Comparison of ENCODE assay signal across 2 cellular contexts in genomic region chr16:89920723-89921122, GRCh38.
TF ChIP-seq lines count a peak whose summit lies in the region.

No MANE protein-coding gene starts in this region.

TF ChIP-seq in SK-N-SH, 30 proteins besides CTCF, POLR2A, EP300 and RAD21 (continued from another document):
- TF ChIP-seq PBX3 (IDR thresholded peaks at IDR 0.05) (no peak), GATA2 (CRISPR knock-in tag; IDR thresholded peaks at IDR 0.05) (no peak), YY1 (IDR thresholded peaks at IDR 0.05; ENCODE audit: low read depth) (no peak), MAX (IDR thresholded peaks at IDR 0.05; ENCODE audit: low read depth) (no peak), FOXJ3 (CRISPR knock-in tag; IDR thresholded peaks at IDR 0.05) (no peak), REST (IDR thresholded peaks at IDR 0.05; ENCODE audit: low read depth, low read length) (no peak), USF1 (IDR thresholded peaks at IDR 0.05; ENCODE audit: borderline replicate concordance, low read depth) (no peak), FOSL2 (IDR thresholded peaks at IDR 0.05; ENCODE audit: borderline replicate concordance, low read depth) (no peak), TCF12 (IDR thresholded peaks at IDR 0.05) (no peak)

TF ChIP-seq in SK-N-SH treated with all-trans-retinoic acid at 6 μM for 48 hours, 23 proteins besides CTCF, POLR2A, EP300 and RAD21 (continued from another document):
- TF ChIP-seq TSHZ2 (CRISPR knock-in tag; IDR thresholded peaks at IDR 0.05) = no peak
